ENCODE assay signal across 2 cellular contexts in genomic region chr20:47993817-47994216, GRCh38.
TF ChIP-seq lines count a peak whose summit lies in the region.

No MANE protein-coding gene starts in this region.

TF ChIP-seq in H1, 55 proteins besides CTCF, POLR2A, EP300 and RAD21:
- no peak for TF ChIP-seq EGR1 (IDR thresholded peaks at IDR 0.05; ENCODE audit: borderline replicate concordance, low read depth, low read length)
- TF ChIP-seq CBX8 (IDR thresholded peaks at IDR 0.05; ENCODE audit: borderline replicate concordance, low read depth, low read length), result no peak
- TF ChIP-seq BRCA1 (IDR thresholded peaks at IDR 0.05; ENCODE audit: low read depth, low read length), result no peak
- TF ChIP-seq HDAC6 (IDR thresholded peaks at IDR 0.05; ENCODE audit: low read depth, low read length), result no peak

TF ChIP-seq in GM23338, 12 proteins besides CTCF, POLR2A, EP300 and RAD21:
- TF ChIP-seq REST (IDR thresholded peaks at IDR 0.05; ENCODE audit: unreplicated experiment) (no peak), ZNF331 (CRISPR knock-in tag; IDR thresholded peaks at IDR 0.05; ENCODE audit: low read depth) (no peak), STAT1 (IDR thresholded peaks at IDR 0.05; ENCODE audit: unreplicated experiment) (no peak), JUNB (IDR thresholded peaks at IDR 0.05; ENCODE audit: unreplicated experiment) (no peak), EZH2 (IDR thresholded peaks at IDR 0.05; ENCODE audit: low read depth, unreplicated experiment) (no peak), ZNF462 (CRISPR knock-in tag; IDR thresholded peaks at IDR 0.05) (no peak), ZNF114 (CRISPR knock-in tag; IDR thresholded peaks at IDR 0.05) (no peak), ETS1 (IDR thresholded peaks at IDR 0.05) (no peak), EZH2phosphoT487 (IDR thresholded peaks at IDR 0.05; ENCODE audit: unreplicated experiment) (no peak), NANOG (IDR thresholded peaks at IDR 0.05; ENCODE audit: borderline replicate concordance) (no peak), CREB1 (CRISPR knock-in tag; IDR thresholded peaks at IDR 0.05; ENCODE audit: low read depth) (no peak), POLR2AphosphoS5 (IDR thresholded peaks at IDR 0.05; ENCODE audit: low read depth) (no peak)
